ENCODE assay signal across 23 cellular contexts in genomic region chr2:85226783-85227182, GRCh38.
DNase-seq lines count a peak whose midpoint lies in the region; ATAC-seq and TF ChIP-seq lines count a peak whose summit lies in the region.
"Had no signal": no experiment of that assay in that cellular context is flagged by ENCODE, and none has a peak within 500 bp of the region (broad histone marks: within the 10 kb centered on the region; RNA-seq: fewer than 3 reads in every experiment).

No MANE protein-coding gene starts in this region.

- H2AFZ ChIP-seq in IMR-90 (replicated peaks; ENCODE audit: low read length, poor library complexity), result no peak overlapping the region

- POLR2A ChIA-PET in IMR-90 (lab: Charles Lee; ENCODE audit: unreplicated experiment), result no interaction called here

- H3K18ac ChIP-seq in IMR-90 (ENCODE audit: low read depth, low read length), result no peak overlapping the region

- no peak overlapping the region for H4K91ac ChIP-seq in IMR-90 (ENCODE audit: insufficient read depth, low read depth, low read length)

- dilution Hi-C loops in IMR-90 (cut with HindIII; ENCODE audit: low sequenced_read_pairs, unreplicated experiment), result no loop called here

- CTCF ChIA-PET in IMR-90 (lab: Yijun Ruan, JAX), result no interaction called here

- no peak overlapping the region for H2BK15ac ChIP-seq in IMR-90 (ENCODE audit: low read depth, low read length)

- H2AK5ac ChIP-seq in IMR-90 (ENCODE audit: low read depth, low read length), result no peak overlapping the region

- DNase-seq in cardiac septum (ENCODE audit: low spot score) (peak; percentile 50), Right ventricle myocardium inferior (ENCODE audit: missing footprints) (no peak), IMR-90 (no peak), mesenteric fat pad (ENCODE audit: low spot score) (peak; percentile 59), suprapubic skin (ENCODE audit: low spot score in 2 of 2) (peak; percentile 15 to 35), H7 (no peak)
- DNase-seq in activated naive CD4-positive, alpha-beta T cell (lab: John Stamatoyannopoulos, UW), result no peak
- DNase-seq: AML-193; CD4-positive, alpha-beta T cell; CD8-positive, alpha-beta T cell; DMS 273 treated with DMSO at 0.1 percent for 48 hours; DMS153; DMS53; DMS79; DND-41; EL; GDM1 had no signal

- WGBS in IMR-90 (ENCODE audit: extremely low coverage in 2 of 2, insufficient read length in 1 of 2), 2 experiments, result 100% methylated on average over 1 of the region's 8 CpGs; no CpG with 5 or more reads in 1 of the 2 experiments
- WGBS in suprapubic skin, result 93% methylated on average over 8 of the region's 8 CpGs

- no peak overlapping the region for H2BK120ac ChIP-seq in IMR-90 (ENCODE audit: low read depth, low read length)

- H3K9me3 ChIP-seq in IMR-90 (ENCODE audit: control insufficient read depth, insufficient read depth, low read length), result no peaks in the 10 kb centered on the region
- no peaks in the 10 kb centered on the region for H3K9me3 ChIP-seq in suprapubic skin
- H3K9me3 ChIP-seq: A549; BLaER1 treated with 17β-estradiol and CSF1 and Interleukin-3, amounts not matched to agents 10 nM and 100 nM had no signal

- H2BK5ac ChIP-seq in IMR-90 (ENCODE audit: low read depth, low read length, poor library complexity, severe bottlenecking), result no peak overlapping the region

- H3K4me2 ChIP-seq in IMR-90 (ENCODE audit: low read depth, low read length), result no peak overlapping the region
- H3K4me2 ChIP-seq: A549 had no signal

- H3K4me3 ChIP-seq in IMR-90 (ENCODE audit: insufficient read depth, low read depth, low read length) (no peak overlapping the region), suprapubic skin (no peak overlapping the region), H7 (ENCODE audit: insufficient read depth, low read depth, low read length) (no peak overlapping the region)
- H3K4me3 ChIP-seq: A549; BLaER1 treated with 17β-estradiol and CSF1 and Interleukin-3, amounts not matched to agents 10 nM and 100 nM; GM12878 had no signal

- TF ChIP-seq POLR2A in IMR-90 (IDR thresholded peaks at IDR 0.05; ENCODE audit: low read depth, low read length), result no peak
- TF ChIP-seq POLR2A in suprapubic skin (IDR thresholded peaks at IDR 0.05), result no peak

- no peak overlapping the region for H3K4ac ChIP-seq in IMR-90 (ENCODE audit: low read depth, low read length)

- no peak overlapping the region for H3K27ac ChIP-seq in IMR-90 (ENCODE audit: insufficient read depth, low read length)
- no peak overlapping the region for H3K27ac ChIP-seq in suprapubic skin
- H3K27ac ChIP-seq: 22Rv1; A549; BLaER1 treated with 17β-estradiol and CSF1 and Interleukin-3, amounts not matched to agents 10 nM and 100 nM; C4-2B had no signal

- TF ChIP-seq CTCF in IMR-90 (conservative IDR thresholded peaks at IDR 0.05; ENCODE audit: low read depth, low read length) (no peak), suprapubic skin (IDR thresholded peaks at IDR 0.05) (no peak)

- H4K20me1 ChIP-seq in IMR-90 (ENCODE audit: insufficient read depth, low read length), result peaks cover 18% of the 10 kb centered on the region
- H4K20me1 ChIP-seq: BLaER1 treated with 17β-estradiol and CSF1 and Interleukin-3, amounts not matched to agents 10 nM and 100 nM had no signal

- H3K23ac ChIP-seq in IMR-90 (ENCODE audit: low read depth, low read length), result no peak overlapping the region

- no peak overlapping the region for H3K9ac ChIP-seq in IMR-90 (ENCODE audit: low read depth, low read length)
- H3K9ac ChIP-seq: BLaER1 treated with 17β-estradiol and CSF1 and Interleukin-3, amounts not matched to agents 10 nM and 100 nM had no signal

- peaks cover 17 to 46% of the 10 kb centered on the region in 2 experiments for H3K79me1 ChIP-seq in IMR-90 (ENCODE audit: low read depth in 1 of 2, low read length in 2 of 2)

- no peaks in the 10 kb centered on the region for H3K4me1 ChIP-seq in IMR-90 (ENCODE audit: control insufficient read depth, insufficient read depth, low read length)
- H3K4me1 ChIP-seq in suprapubic skin, result peaks cover 6% of the 10 kb centered on the region
- H3K4me1 ChIP-seq: A549 had no signal

- in situ Hi-C loops in IMR-90 (cut with MboI; ENCODE audit: low sequenced_read_pairs), result no loop called here

- H2BK20ac ChIP-seq in IMR-90 (ENCODE audit: low read depth, low read length), result no peak overlapping the region

- no TSS peak for BruUV-seq in IMR-90 (replicated peaks; lab: Mats Ljungman, UMichigan)

- intact Hi-C loops in cardiac septum (cut with DNase I) (no loop called here), Right ventricle myocardium inferior (cut with DNase I) (no loop called here), IMR-90 (cut with micrococcal nuclease) (no loop called here)

- no peak for TF ChIP-seq RAD21 in IMR-90 (IDR thresholded peaks at IDR 0.05; ENCODE audit: low read length)

- H3K36me3 ChIP-seq in IMR-90 (ENCODE audit: control insufficient read depth, insufficient read depth, low read length) (no peaks in the 10 kb centered on the region), suprapubic skin (no peaks in the 10 kb centered on the region), H7 (replicated peaks; ENCODE audit: control insufficient read depth, insufficient read depth, low read length) (no peaks in the 10 kb centered on the region)
- H3K36me3 ChIP-seq: BLaER1 treated with 17β-estradiol and CSF1 and Interleukin-3, amounts not matched to agents 10 nM and 100 nM had no signal

- H3K27me3 ChIP-seq in IMR-90 (ENCODE audit: control insufficient read depth, insufficient read depth, low read length) (no peaks in the 10 kb centered on the region), suprapubic skin (no peaks in the 10 kb centered on the region), H7 (ENCODE audit: control insufficient read depth, insufficient read depth, low read length) (no peaks in the 10 kb centered on the region)
- H3K27me3 ChIP-seq: BLaER1 treated with 17β-estradiol and CSF1 and Interleukin-3, amounts not matched to agents 10 nM and 100 nM had no signal

- no peak overlapping the region for H4K8ac ChIP-seq in IMR-90 (ENCODE audit: low read depth in 2 of 2, low read length in 2 of 2)

- H2AK9ac ChIP-seq in IMR-90 (replicated peaks; ENCODE audit: low read depth, low read length, poor library complexity), result peak overlapping the region; percentile 1

- H3K56ac ChIP-seq in IMR-90 (ENCODE audit: extremely low read depth, insufficient read depth, low read length), result no peak overlapping the region

- ATAC-seq in Right ventricle myocardium inferior, result no peak
- ATAC-seq in IMR-90 (ENCODE audit: low read depth), result no peak
- ATAC-seq in GM18907 (IDR thresholded peaks at IDR 0.05; ENCODE audit: unreplicated experiment), result no peak
- ATAC-seq: A549; CD8-positive, alpha-beta T cell; GM12878 had no signal

- no peak for TF ChIP-seq EP300 in suprapubic skin (IDR thresholded peaks at IDR 0.05)

- no peak overlapping the region for H3K14ac ChIP-seq in IMR-90 (replicated peaks; ENCODE audit: low read depth, low read length)

- no peak overlapping the region for H4K5ac ChIP-seq in IMR-90 (ENCODE audit: low read depth, low read length)

- H3K9me1 ChIP-seq in IMR-90 (ENCODE audit: insufficient read depth, low read length), result peaks cover 8% of the 10 kb centered on the region; the same call in 1 of the 2 replicates

TF ChIP-seq in IMR-90, 13 proteins besides CTCF, POLR2A, EP300 and RAD21:
- TF ChIP-seq BHLHE40 (IDR thresholded peaks at IDR 0.05; ENCODE audit: low read depth, low read length), result no peak
- no peak for TF ChIP-seq RFX5 (IDR thresholded peaks at IDR 0.05; ENCODE audit: low read depth, low read length)
- TF ChIP-seq MAFK (IDR thresholded peaks at IDR 0.05; ENCODE audit: low read depth, low read length), result no peak
- TF ChIP-seq NFE2L2 (IDR thresholded peaks at IDR 0.05; ENCODE audit: low read depth, low read length), result no peak
- TF ChIP-seq RCOR1 (IDR thresholded peaks at IDR 0.05; ENCODE audit: insufficient replicate concordance, low read length), result no peak
- TF ChIP-seq USF2 (IDR thresholded peaks at IDR 0.05; ENCODE audit: low read depth, low read length), result no peak
- TF ChIP-seq MAZ (IDR thresholded peaks at IDR 0.05; ENCODE audit: borderline replicate concordance, low read depth, low read length), result no peak
- no peak for TF ChIP-seq MXI1 (IDR thresholded peaks at IDR 0.05; ENCODE audit: borderline replicate concordance, low read depth, low read length)
- no peak for TF ChIP-seq FOS (IDR thresholded peaks at IDR 0.05; ENCODE audit: low read depth, low read length)
- no peak for TF ChIP-seq SMC3 (IDR thresholded peaks at IDR 0.05; ENCODE audit: low read depth, low read length)
- no peak for TF ChIP-seq ELK1 (IDR thresholded peaks at IDR 0.05; ENCODE audit: borderline replicate concordance, low read depth, low read length)
- no peak for TF ChIP-seq CEBPB (IDR thresholded peaks at IDR 0.05; ENCODE audit: low read depth, low read length)

Comparison
In these comparisons a context has a peak if more than half of its experiments do, and no peak if none do; other contexts are left out.
1. DNase-seq: peak in cardiac septum (single experiment), mesenteric fat pad (single experiment) and suprapubic skin (2 of 2); none in Right ventricle myocardium inferior (single experiment), IMR-90 (single experiment), activated naive CD4-positive, alpha-beta T cell (0 of 4) and H7 (single experiment).